In genomic region chr19:12166596-12166995, GRCh38 we compare ENCODE assay signal across 14 cellular contexts. TPM values are rescaled to one million over a fixed set of nuclear protein-coding genes. Genes with fewer than 3 reads are reported as not detected.
DNase-seq lines count a peak whose midpoint lies in the region; ATAC-seq and TF ChIP-seq lines count a peak whose summit lies in the region.
"Had no signal": no experiment of that assay in that cellular context is flagged by ENCODE, and none has a peak within 500 bp of the region (broad histone marks: within the 10 kb centered on the region; RNA-seq: fewer than 3 reads in every experiment).

No MANE protein-coding gene starts in this region.

- no peaks in the 10 kb centered on the region for H3K27me3 ChIP-seq in osteoblast (ENCODE audit: insufficient read depth, low read length)
- H3K27me3 ChIP-seq: upper lobe of right lung had no signal

- H3K27ac Mint-ChIP-seq in activated CD8-positive, alpha-beta memory T cell treated with anti-CD3 and anti-CD28 coated beads, Interleukin-2, amount 10 ng/mL, durations not matched to agents 7 days and 5 days, result peak overlapping the region; percentile 26
- peak overlapping the region in 2 of 3 donors; percentile 32 to 38 for H3K27ac Mint-ChIP-seq in IgD-negative memory B cell
- peak overlapping the region; percentile 3 for H3K27ac Mint-ChIP-seq in central memory CD8-positive, alpha-beta T cell (ENCODE audit: low read depth)

- no peak for TF ChIP-seq CTCF in osteoblast (IDR thresholded peaks at IDR 0.05; ENCODE audit: extremely low read depth, low read depth, low read length)

- H3K4me1 Mint-ChIP-seq in activated CD8-positive, alpha-beta memory T cell treated with anti-CD3 and anti-CD28 coated beads, Interleukin-2, amount 10 ng/mL, durations not matched to agents 7 days and 5 days, result peaks cover 34% of the 10 kb centered on the region
- H3K4me1 Mint-ChIP-seq in IgD-negative memory B cell, result peaks cover 34 to 45% (median 39%) of the 10 kb centered on the region in 3 donors
- H3K4me1 Mint-ChIP-seq in central memory CD8-positive, alpha-beta T cell, result peaks cover 46% of the 10 kb centered on the region

- no peaks in the 10 kb centered on the region for H3K9me3 ChIP-seq in osteoblast (ENCODE audit: low read depth, low read length)
- H3K9me3 ChIP-seq: upper lobe of right lung had no signal

- DNase-seq in activated CD8-positive, alpha-beta memory T cell treated with anti-CD3 and anti-CD28 coated beads, Interleukin-2, amount 10 ng/mL, durations not matched to agents 7 days and 5 days, result no peak
- DNase-seq in activated CD8-positive, alpha-beta memory T cell treated with anti-CD3 and anti-CD28 coated beads, Interleukin-2, amount 50 U/mL, for 48 hours, result no peak
- no peak for DNase-seq in central memory CD8-positive, alpha-beta T cell (ENCODE audit: low spot score in 2 of 2)
- DNase-seq in osteoblast (ENCODE audit: insufficient read length, low spot score, missing footprints) (peak; percentile 67), D341Med (ENCODE audit: low spot score) (no peak), NCI-H2196 treated with DMSO at 0.1 percent for 48 hours (lab: John Stamatoyannopoulos, UW; ENCODE audit: unreplicated experiment) (no peak), retina (no peak)
- DNase-seq: activated T-cell treated with anti-CD3 and anti-CD28 coated beads for 4 hours, amniotic stem cell, GF-D8, HCEC 1CT, RPMI8226, upper lobe of right lung had no signal

- H3K9me3 Mint-ChIP-seq in activated CD8-positive, alpha-beta memory T cell treated with anti-CD3 and anti-CD28 coated beads, Interleukin-2, amount 10 ng/mL, durations not matched to agents 7 days and 5 days (ENCODE audit: low read depth), result peaks cover 5% of the 10 kb centered on the region
- H3K9me3 Mint-ChIP-seq in IgD-negative memory B cell, result no peaks in the 10 kb centered on the region
- no peaks in the 10 kb centered on the region for H3K9me3 Mint-ChIP-seq in central memory CD8-positive, alpha-beta T cell

- ATAC-seq in activated CD8-positive, alpha-beta memory T cell treated with anti-CD3 and anti-CD28 coated beads, Interleukin-2, amount 10 ng/mL, durations not matched to agents 7 days and 5 days, result no peak
- ATAC-seq in central memory CD8-positive, alpha-beta T cell (replicated peaks; ENCODE audit: extremely low read depth, poor library complexity, severe bottlenecking), result no peak
- ATAC-seq: upper lobe of right lung had no signal

- H4K20me1 ChIP-seq in osteoblast (ENCODE audit: insufficient read depth, low read length), result peaks cover 9% of the 10 kb centered on the region

- H2AFZ ChIP-seq in osteoblast (ENCODE audit: low read length), result no peak overlapping the region

- H3K27ac ChIP-seq in osteoblast (ENCODE audit: low read depth, low read length), result no peak overlapping the region
- H3K27ac ChIP-seq: upper lobe of right lung had no signal

- H3K4me3 ChIP-seq in osteoblast (ENCODE audit: insufficient read depth, low read length), result no peak overlapping the region
- H3K4me3 ChIP-seq: upper lobe of right lung had no signal

- H3K4me2 ChIP-seq in osteoblast (ENCODE audit: insufficient read depth, low read length), result no peak overlapping the region

- peaks cover 13% of the 10 kb centered on the region for H3K36me3 ChIP-seq in osteoblast (ENCODE audit: insufficient read depth, low read length)

- peaks cover 62% of the 10 kb centered on the region for H3K79me2 ChIP-seq in osteoblast (ENCODE audit: insufficient read depth, low read length)

- peaks cover 60% of the 10 kb centered on the region for H3K36me3 Mint-ChIP-seq in activated CD8-positive, alpha-beta memory T cell treated with anti-CD3 and anti-CD28 coated beads, Interleukin-2, amount 10 ng/mL, durations not matched to agents 7 days and 5 days
- H3K36me3 Mint-ChIP-seq in IgD-negative memory B cell, result peaks cover 6% of the 10 kb centered on the region
- H3K36me3 Mint-ChIP-seq in central memory CD8-positive, alpha-beta T cell (ENCODE audit: insufficient read depth), result peaks cover 32% of the 10 kb centered on the region

- no peak overlapping the region for H3K4me3 Mint-ChIP-seq in activated CD8-positive, alpha-beta memory T cell treated with anti-CD3 and anti-CD28 coated beads, Interleukin-2, amount 10 ng/mL, durations not matched to agents 7 days and 5 days
- H3K4me3 Mint-ChIP-seq in IgD-negative memory B cell, result peak overlapping the region in 1 of 4 donors; percentile 81
- H3K4me3 Mint-ChIP-seq in central memory CD8-positive, alpha-beta T cell, result no peak overlapping the region

- H3K4me1 ChIP-seq in osteoblast (ENCODE audit: insufficient read depth, low read length), result peaks cover 9% of the 10 kb centered on the region

- CTCF ChIA-PET in activated CD8-positive, alpha-beta memory T cell treated with anti-CD3 and anti-CD28 coated beads, Interleukin-2, amount 10 ng/mL, durations not matched to agents 7 days and 5 days (lab: Charles Lee), result no interaction called here

- no peaks in the 10 kb centered on the region for H3K27me3 Mint-ChIP-seq in activated CD8-positive, alpha-beta memory T cell treated with anti-CD3 and anti-CD28 coated beads, Interleukin-2, amount 10 ng/mL, durations not matched to agents 7 days and 5 days
- no peaks in the 10 kb centered on the region for H3K27me3 Mint-ChIP-seq in IgD-negative memory B cell
- no peaks in the 10 kb centered on the region for H3K27me3 Mint-ChIP-seq in central memory CD8-positive, alpha-beta T cell

RNA-seq across cellular contexts. Expression of gene ZNF136, which starts 3.7 kb away (rescaled TPM):
- 10 to 100 TPM; 11.3 to 12.9 TPM for total RNA-seq in activated CD8-positive, alpha-beta memory T cell treated with anti-CD3 and anti-CD28 coated beads, Interleukin-2, amount 10 ng/mL, durations not matched to agents 7 days and 5 days
- 21.9 TPM for polyA plus RNA-seq in IgD-negative memory B cell
- 8.3 and 8.7 TPM in 2 replicates for total RNA-seq in osteoblast

RNA-seq across cellular contexts. Expression of gene ZNF625, which starts 10.1 kb away (rescaled TPM):
- total RNA-seq in activated CD8-positive, alpha-beta memory T cell treated with anti-CD3 and anti-CD28 coated beads, Interleukin-2, amount 10 ng/mL, durations not matched to agents 7 days and 5 days, result 1 to 10 TPM; 3.9 to 4.3 TPM
- 1.1 TPM for polyA plus RNA-seq in IgD-negative memory B cell
- 13.0 and 13.6 TPM in 2 replicates for total RNA-seq in osteoblast

RNA-seq across cellular contexts. Expression of gene ZNF20, which starts 26.4 kb away (rescaled TPM):
- 1 to 10 TPM; 3.7 to 5.2 TPM for total RNA-seq in activated CD8-positive, alpha-beta memory T cell treated with anti-CD3 and anti-CD28 coated beads, Interleukin-2, amount 10 ng/mL, durations not matched to agents 7 days and 5 days
- 1.9 TPM for polyA plus RNA-seq in IgD-negative memory B cell
- 6.9 and 9.4 TPM in 2 replicates for total RNA-seq in osteoblast
